8 cellular contexts compared by ENCODE assay signal in the genomic region with DNA sequence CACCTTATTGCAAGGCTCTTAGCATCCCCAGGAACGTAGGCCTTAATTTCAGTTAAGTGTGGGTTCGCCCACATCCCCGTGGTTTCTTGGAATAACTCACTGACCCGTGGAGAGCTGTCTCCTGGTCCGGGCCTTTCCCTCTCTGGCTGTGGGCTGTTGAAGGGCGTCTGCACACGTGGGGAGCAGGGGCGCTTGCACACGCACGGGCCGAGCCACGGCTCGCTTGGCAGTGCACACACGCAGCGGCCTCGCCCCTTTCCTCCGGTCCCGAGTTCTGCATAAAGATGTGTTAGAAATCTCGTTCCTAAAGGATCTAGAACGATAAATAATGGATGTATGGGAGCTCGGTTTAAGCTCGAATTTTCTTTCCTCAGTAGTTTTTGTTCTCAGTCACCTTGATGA.
DNase-seq lines count a peak whose midpoint lies in the region; ATAC-seq and TF ChIP-seq lines count a peak whose summit lies in the region.

No MANE protein-coding gene starts in this region.

- H3K27me3 ChIP-seq in heart right ventricle, result peaks cover 0 to 22% (median 0%) of the 10 kb centered on the region in 7 donors

- no peaks in the 10 kb centered on the region for H3K9me3 Mint-ChIP-seq in activated T-helper 2 cell treated with anti-CD3 and anti-CD28 coated beads, Interferon-gamma antibody, Interleukin-2, Interleukin-4, amounts not matched to agents 10 μg/mL and 5 μg/mL and 100 μg/mL, durations not matched to agents 14 hours and 24 hours and 36 hours

- H3K27ac ChIP-seq in heart right ventricle, result peak overlapping the region; percentile 48 to 81 (median 68)

- H3K9me3 ChIP-seq in heart right ventricle, result no peaks in the 10 kb centered on the region

- H3K4me1 ChIP-seq in heart right ventricle, result peaks cover 3 to 48% (median 18%) of the 10 kb centered on the region in 9 donors

- H3K4me3 Mint-ChIP-seq in activated T-helper 2 cell treated with anti-CD3 and anti-CD28 coated beads, Interferon-gamma antibody, Interleukin-2, Interleukin-4, amounts not matched to agents 10 μg/mL and 5 μg/mL and 100 μg/mL, durations not matched to agents 14 hours and 24 hours and 36 hours (ENCODE audit: low read depth), result peak overlapping the region; percentile 61

- no peaks in the 10 kb centered on the region for H3K36me3 Mint-ChIP-seq in activated T-helper 2 cell treated with anti-CD3 and anti-CD28 coated beads, Interferon-gamma antibody, Interleukin-2, Interleukin-4, amounts not matched to agents 10 μg/mL and 5 μg/mL and 100 μg/mL, durations not matched to agents 14 hours and 24 hours and 36 hours (ENCODE audit: low read depth)

- no peak for TF ChIP-seq CTCF in heart right ventricle (IDR thresholded peaks at IDR 0.05)

- H3K27ac Mint-ChIP-seq in activated T-helper 2 cell treated with anti-CD3 and anti-CD28 coated beads, Interferon-gamma antibody, Interleukin-2, Interleukin-4, amounts not matched to agents 10 μg/mL and 5 μg/mL and 100 μg/mL, durations not matched to agents 14 hours and 24 hours and 36 hours, result no peak overlapping the region

- peaks cover 50% of the 10 kb centered on the region for H3K27me3 Mint-ChIP-seq in activated T-helper 2 cell treated with anti-CD3 and anti-CD28 coated beads, Interferon-gamma antibody, Interleukin-2, Interleukin-4, amounts not matched to agents 10 μg/mL and 5 μg/mL and 100 μg/mL, durations not matched to agents 14 hours and 24 hours and 36 hours (ENCODE audit: low read depth)

- H3K36me3 ChIP-seq in heart right ventricle, result no peaks in the 10 kb centered on the region

- intact Hi-C loops in activated T-helper 2 cell treated with anti-CD3 and anti-CD28 coated beads, Interferon-gamma antibody, Interleukin-2, Interleukin-4, amounts not matched to agents 10 μg/mL and 5 μg/mL and 100 μg/mL, durations not matched to agents 14 hours and 24 hours and 36 hours (cut with micrococcal nuclease), result no loop called here
- intact Hi-C loops in heart right ventricle (cut with DNase I), result loop anchor here in 6 of 10 donors (5.0 to 10.0 kb wide), 6 partner anchors 64 to 142 kb away; partner anchors contain the start of gene PBX3 (in 3 of the 6)
- intact Hi-C loops in posterior cingulate gyrus (cut with DNase I), result loop anchor here (1.0 kb wide), 1 partner anchor 143 kb away; no protein-coding TSS in a partner anchor

- peaks cover 6% of the 10 kb centered on the region for H3K4me1 Mint-ChIP-seq in activated T-helper 2 cell treated with anti-CD3 and anti-CD28 coated beads, Interferon-gamma antibody, Interleukin-2, Interleukin-4, amounts not matched to agents 10 μg/mL and 5 μg/mL and 100 μg/mL, durations not matched to agents 14 hours and 24 hours and 36 hours (ENCODE audit: low read depth)

- 11% methylated on average over 22 of the region's 22 CpGs for WGBS in heart right ventricle, 2 donors

- in situ Hi-C loops in G401 (cut with HindIII; ENCODE audit: low sequenced_read_pairs), result no loop called here

- peak overlapping the region; percentile 18 to 66 (median 58) for H3K4me3 ChIP-seq in heart right ventricle

- DNase-seq in G401 (ENCODE audit: low spot score) (peak; percentile 28), heart right ventricle (peak; percentile 22 to 45), posterior cingulate gyrus (peak in 8 of 10 donors; percentile 22 to 87 (median 30)), NOMO-1 treated with DMSO at 0.1 percent for 48 hours (lab: John Stamatoyannopoulos, UW; ENCODE audit: unreplicated experiment) (no peak), kidney tubule cell (ENCODE audit: low spot score) (no peak)
- DNase-seq in activated T-helper 2 cell treated with anti-CD3 and anti-CD28 coated beads, Interferon-gamma antibody, Interleukin-2, Interleukin-4, amounts not matched to agents 10 μg/mL and 5 μg/mL and 100 μg/mL, durations not matched to agents 14 hours and 24 hours and 36 hours (ENCODE audit: low spot score), result no peak
- no peak for DNase-seq in stimulated activated naive CD4-positive, alpha-beta T cell treated with Interleukin-2 at 50 U/mL for 16 hours (lab: John Stamatoyannopoulos, UW)

- ATAC-seq in HG03139 (IDR thresholded peaks at IDR 0.05; ENCODE audit: unreplicated experiment) (peak; percentile 14), heart right ventricle (peak; percentile 76 to 90 (median 83))

Comparison
In these comparisons a context has a peak if more than half of its experiments do, and no peak if none do; other contexts are left out.
1. DNase-seq: peak in G401 (single experiment), heart right ventricle (2 of 2) and posterior cingulate gyrus (8 of 10); none in activated T-helper 2 cell treated with anti-CD3 and anti-CD28 coated beads, Interferon-gamma antibody, Interleukin-2, Interleukin-4, amounts not matched to agents 10 μg/mL and 5 μg/mL and 100 μg/mL, durations not matched to agents 14 hours and 24 hours and 36 hours (single experiment), NOMO-1 treated with DMSO at 0.1 percent for 48 hours (single experiment), kidney tubule cell (single experiment) and stimulated activated naive CD4-positive, alpha-beta T cell treated with Interleukin-2 at 50 U/mL for 16 hours (single experiment).